In the genomic region with DNA sequence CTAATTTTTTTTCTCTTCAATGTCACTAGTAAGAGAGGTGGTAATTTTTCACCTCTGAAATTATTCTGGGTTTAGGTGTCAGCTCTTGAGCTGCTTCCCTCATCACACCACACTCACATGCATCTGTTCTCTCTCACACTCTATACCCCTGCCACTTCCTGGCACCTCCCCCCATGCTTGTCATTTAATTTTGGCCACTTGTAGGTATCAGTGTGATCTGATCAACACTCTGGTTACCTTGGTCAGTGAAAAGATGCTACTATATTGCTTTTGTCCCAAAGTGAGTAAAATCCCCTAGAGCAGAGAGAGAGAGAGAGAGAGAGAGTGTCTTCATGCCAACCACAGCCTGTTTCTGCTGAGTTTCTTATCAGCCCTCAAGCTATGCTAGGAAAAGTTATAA, we compare ENCODE assay signal across 8 cellular contexts. TPM values are rescaled to one million over a fixed set of nuclear protein-coding genes. Genes with fewer than 3 reads are reported as not detected.
A peak's percentile ranks its signal among the peaks of the same experiment; 100 is the strongest.
DNase-seq lines count a peak whose midpoint lies in the region; ATAC-seq and TF ChIP-seq lines count a peak whose summit lies in the region.

No MANE protein-coding gene starts in this region.

- DNase-seq in activated B cell treated with CpG ODN at 0.5 μM for 24 hours: no peak
- peak in 7 of 9 donors; percentile 56 to 75 (median 68) for DNase-seq in naive thymus-derived CD4-positive, alpha-beta T cell
- no peak for DNase-seq in endodermal cell
- no peak for DNase-seq in COLO829 (ENCODE audit: low spot score)
- DNase-seq in Kasumi-1 (lab: John Stamatoyannopoulos, UW): no peak

- H3K4me1 ChIP-seq in naive thymus-derived CD4-positive, alpha-beta T cell (ENCODE audit: control insufficient read depth in 2 of 2, insufficient read depth in 2 of 2, low read length in 2 of 2): peaks cover 65 to 76% of the 10 kb centered on the region in 2 donors
- H3K4me1 ChIP-seq in endodermal cell (ENCODE audit: control insufficient read depth, insufficient read depth, low read length): no peaks in the 10 kb centered on the region

- no peaks in the 10 kb centered on the region for H3K9me3 ChIP-seq in naive thymus-derived CD4-positive, alpha-beta T cell (ENCODE audit: control insufficient read depth in 2 of 3, low read length in 3 of 3)
- no peaks in the 10 kb centered on the region for H3K9me3 ChIP-seq in endodermal cell (ENCODE audit: control insufficient read depth, low read length)

- H3K4me3 Mint-ChIP-seq in activated B cell treated with CpG ODN at 0.5 μM for 24 hours (peak overlapping the region; percentile 51), endodermal cell (no peak overlapping the region)
- peak overlapping the region in 9 of 10 donors; percentile 54 to 90 (median 76) for H3K4me3 Mint-ChIP-seq in naive thymus-derived CD4-positive, alpha-beta T cell

- H3K27ac Mint-ChIP-seq in activated B cell treated with CpG ODN at 0.5 μM for 24 hours (peak overlapping the region; percentile 85), endodermal cell (no peak overlapping the region)
- peak overlapping the region in 7 of 9 donors; percentile 71 to 97 (median 90) for H3K27ac Mint-ChIP-seq in naive thymus-derived CD4-positive, alpha-beta T cell

- peaks cover 10 to 18% (median 11%) of the 10 kb centered on the region in 3 experiments for H3K36me3 ChIP-seq in naive thymus-derived CD4-positive, alpha-beta T cell (ENCODE audit: control insufficient read depth in 2 of 3, insufficient read depth in 3 of 3, low read length in 3 of 3)
- peaks cover 63% of the 10 kb centered on the region for H3K36me3 ChIP-seq in endodermal cell (ENCODE audit: control insufficient read depth, insufficient read depth, low read length)

- H3K27ac ChIP-seq in naive thymus-derived CD4-positive, alpha-beta T cell (ENCODE audit: low read depth, low read length): peak overlapping the region; percentile 63
- no peak overlapping the region for H3K27ac ChIP-seq in endodermal cell (ENCODE audit: low read depth, low read length)

- H3K27me3 Mint-ChIP-seq in activated B cell treated with CpG ODN at 0.5 μM for 24 hours: no peaks in the 10 kb centered on the region
- H3K27me3 Mint-ChIP-seq in naive thymus-derived CD4-positive, alpha-beta T cell: no peaks in the 10 kb centered on the region
- no peaks in the 10 kb centered on the region for H3K27me3 Mint-ChIP-seq in endodermal cell (ENCODE audit: insufficient read depth)

- no peak overlapping the region for H3K4me3 ChIP-seq in naive thymus-derived CD4-positive, alpha-beta T cell (ENCODE audit: low read length)
- no peak overlapping the region for H3K4me3 ChIP-seq in endodermal cell (ENCODE audit: low read length)

- ATAC-seq in GM18907 (IDR thresholded peaks at IDR 0.05; ENCODE audit: unreplicated experiment) (peak; percentile 79), HG02642 (IDR thresholded peaks at IDR 0.05; ENCODE audit: poor library complexity, unreplicated experiment) (peak; percentile 51), activated B cell treated with CpG ODN at 0.5 μM for 24 hours (ENCODE audit: low read depth) (peak; percentile 76), GM19023 (IDR thresholded peaks at IDR 0.05; ENCODE audit: unreplicated experiment) (no peak)
- peak; percentile 89 for ATAC-seq in naive thymus-derived CD4-positive, alpha-beta T cell

- no peaks in the 10 kb centered on the region for H3K9me3 Mint-ChIP-seq in activated B cell treated with CpG ODN at 0.5 μM for 24 hours
- H3K9me3 Mint-ChIP-seq in naive thymus-derived CD4-positive, alpha-beta T cell: peaks cover 0 to 4% (median 0%) of the 10 kb centered on the region in 11 donors
- no peaks in the 10 kb centered on the region for H3K9me3 Mint-ChIP-seq in endodermal cell

- no peaks in the 10 kb centered on the region for H3K27me3 ChIP-seq in naive thymus-derived CD4-positive, alpha-beta T cell (ENCODE audit: control insufficient read depth in 2 of 2, insufficient read depth in 2 of 2, low read length in 2 of 2)
- no peaks in the 10 kb centered on the region for H3K27me3 ChIP-seq in endodermal cell (ENCODE audit: control insufficient read depth, insufficient read depth, low read length, poor library complexity, severe bottlenecking)

- intact Hi-C loops in activated B cell treated with CpG ODN at 0.5 μM for 24 hours (cut with micrococcal nuclease): loop anchor here (1.0 kb wide), 2 partner anchors 23 to 36 kb away; no protein-coding TSS in a partner anchor
- intact Hi-C loops in naive thymus-derived CD4-positive, alpha-beta T cell (cut with micrococcal nuclease): loop anchor here (1.0 to 2.0 kb wide), 6 partner anchors 10 to 75 kb away; a partner anchor contains a TSS

- H3K4me1 Mint-ChIP-seq in activated B cell treated with CpG ODN at 0.5 μM for 24 hours (peaks cover 84% of the 10 kb centered on the region), endodermal cell (peaks cover 7% of the 10 kb centered on the region)
- peaks cover 3 to 96% (median 76%) of the 10 kb centered on the region in 7 donors for H3K4me1 Mint-ChIP-seq in naive thymus-derived CD4-positive, alpha-beta T cell

- POLR2A ChIA-PET in activated B cell treated with CpG ODN at 0.5 μM for 24 hours (lab: Charles Lee): interaction anchor here (1.3 to 2.8 kb wide), 6 partner anchors 14 to 75 kb away, joined by 3 to 27 read pairs (median 6); a partner anchor contains a TSS
- POLR2A ChIA-PET in naive thymus-derived CD4-positive, alpha-beta T cell (lab: Charles Lee): interaction anchor here (0.7 to 15.9 kb wide), 9 partner anchors 11 to 74 kb away, joined by 3 to 210 read pairs (median 4); a partner anchor contains a TSS

- H3K36me3 Mint-ChIP-seq in activated B cell treated with CpG ODN at 0.5 μM for 24 hours (ENCODE audit: low read depth) (peaks cover 90% of the 10 kb centered on the region), endodermal cell (ENCODE audit: low read depth) (peaks cover 38% of the 10 kb centered on the region)
- H3K36me3 Mint-ChIP-seq in naive thymus-derived CD4-positive, alpha-beta T cell: peaks cover 9 to 66% (median 49%) of the 10 kb centered on the region in 5 donors

- TF ChIP-seq CTCF in activated B cell treated with CpG ODN at 0.5 μM for 24 hours (IDR thresholded peaks at IDR 0.05): no peak
- TF ChIP-seq CTCF in endodermal cell (conservative IDR thresholded peaks at IDR 0.05): no peak

- H3K9ac ChIP-seq in endodermal cell (ENCODE audit: extremely low read depth, low read length, poor library complexity, severe bottlenecking): no peak overlapping the region

- CTCF ChIA-PET in activated B cell treated with CpG ODN at 0.5 μM for 24 hours (lab: Charles Lee): interaction anchor here (0.9 to 5.9 kb wide), 5 partner anchors 23 to 75 kb away, joined by 3 to 43 read pairs (median 5); a partner anchor contains a TSS
- CTCF ChIA-PET in naive thymus-derived CD4-positive, alpha-beta T cell (lab: Charles Lee): interaction anchor here (1.9 to 5.3 kb wide), 2 partner anchors 43 to 74 kb away, joined by 12 to 35 read pairs; a partner anchor contains a TSS

RNA-seq across cellular contexts. Expression of a gene that starts 42.5 kb away (rescaled TPM):
- total RNA-seq in activated B cell treated with CpG ODN at 0.5 μM for 24 hours (67.1 and 68.6 TPM in 2 replicates), endodermal cell (10 to 100 TPM; 15.6 to 18.4 TPM)
- 100 to 1,000 TPM in 2 of 5 experiments, 10 to 100 TPM in 3; 71.3 to 132 (median 95.8) TPM for total RNA-seq in naive thymus-derived CD4-positive, alpha-beta T cell
- polyA plus RNA-seq in naive thymus-derived CD4-positive, alpha-beta T cell: 100 to 1,000 TPM; 199 to 292 TPM
- 10.0 TPM for polyA plus RNA-seq in endodermal cell (2013, experiment 1 of 2)
- polyA plus RNA-seq in endodermal cell (2013, experiment 2 of 2): 9.3 TPM

Comparison
In these comparisons a context has a peak if more than half of its experiments do, and no peak if none do; other contexts are left out.
1. DNase-seq: peak in naive thymus-derived CD4-positive, alpha-beta T cell (7 of 9); none in activated B cell treated with CpG ODN at 0.5 μM for 24 hours (single experiment), endodermal cell (single experiment), COLO829 (single experiment) and Kasumi-1 (0 of 2).